Comparison of ENCODE assay signal across 24 cellular contexts in the genomic region with DNA sequence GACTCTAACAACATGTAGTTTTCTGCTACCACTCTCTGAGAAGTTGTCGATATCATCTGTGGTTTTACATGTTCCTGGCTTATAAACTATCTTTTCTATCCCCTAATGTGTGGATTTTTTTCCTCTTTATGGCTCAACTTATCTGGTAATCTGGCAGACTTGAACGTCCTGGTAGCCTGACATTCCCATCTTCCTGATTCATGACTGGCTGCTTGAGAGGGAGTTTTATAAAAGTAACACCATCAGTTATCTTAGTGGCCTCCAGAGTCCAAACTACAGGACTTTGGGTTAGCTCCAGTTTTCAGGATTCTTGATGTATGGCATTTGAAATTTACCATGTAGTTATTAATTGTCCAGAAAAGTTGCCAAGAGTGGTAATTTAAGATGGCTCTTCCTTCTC.
"Had no signal": no experiment of that assay in that cellular context is flagged by ENCODE, and none has a peak within 500 bp of the region (broad histone marks: within the 10 kb centered on the region; RNA-seq: fewer than 3 reads in every experiment).

No MANE protein-coding gene starts in this region.

- DNase-seq: colonic mucosa; effector CD8-positive, alpha-beta T cell; erythroblast; esophagus squamous epithelium; foreskin melanocyte; glutamatergic neuron; heart right ventricle; hippocampal formation; left cardiac atrium; left lung; mesendoderm; midbrain; naive thymus-derived CD4-positive, alpha-beta T cell; stimulated activated CD4-positive, alpha-beta T cell treated with anti-CD3 and anti-CD28 coated beads, Interleukin-2, amount 100 ng/mL, for 24 hours; stimulated activated CD4-positive, alpha-beta T cell treated with anti-CD3 and anti-CD28 coated beads, Interleukin-4, amount 100 ng/mL, for 24 hours; stimulated activated naive CD4-positive, alpha-beta T cell treated with Interleukin-2 at 50 U/mL for 16 hours; substantia nigra; testis; upper lobe of right lung; uterus had no signal

- H3K27me3 ChIP-seq: colonic mucosa, esophagus squamous epithelium, heart right ventricle, left lung, neural progenitor cell, right atrium auricular region, testis, tibial nerve, upper lobe of right lung, uterus had no signal

- H3K4me2 ChIP-seq: neural progenitor cell had no signal

- H2AFZ ChIP-seq: neural progenitor cell had no signal

- H3K36me3 ChIP-seq: colonic mucosa, esophagus squamous epithelium, heart right ventricle, left lung, neural progenitor cell, prostate gland, right atrium auricular region, tibial nerve, upper lobe of right lung, uterus had no signal

- H3K27ac ChIP-seq: colonic mucosa, esophagus squamous epithelium, heart right ventricle, left lung, neural progenitor cell, prostate gland, right atrium auricular region, testis, tibial nerve, upper lobe of right lung, uterus had no signal

- H3K4me3 ChIP-seq: colonic mucosa, esophagus squamous epithelium, heart right ventricle, left lung, neural progenitor cell, prostate gland, right atrium auricular region, testis, tibial nerve, upper lobe of right lung, uterus had no signal

- H3K4me1 ChIP-seq: colonic mucosa, esophagus squamous epithelium, left lung, prostate gland, right atrium auricular region, testis, tibial nerve, upper lobe of right lung, uterus had no signal

- H3K9ac ChIP-seq: neural progenitor cell had no signal

- H3K9me3 ChIP-seq: colonic mucosa, esophagus squamous epithelium, prostate gland, right atrium auricular region, testis, tibial nerve, upper lobe of right lung, uterus had no signal
